Comparison of ENCODE assay signal across 1 cellular context in genomic region chr12:111405149-111405855, GRCh38.
TF ChIP-seq lines count a peak whose summit lies in the region.

No MANE protein-coding gene starts in this region.

TF ChIP-seq in K562, 482 proteins besides CTCF, POLR2A, EP300 and RAD21 (continued from another document and continues in another):
- TF ChIP-seq, protein P1, sequence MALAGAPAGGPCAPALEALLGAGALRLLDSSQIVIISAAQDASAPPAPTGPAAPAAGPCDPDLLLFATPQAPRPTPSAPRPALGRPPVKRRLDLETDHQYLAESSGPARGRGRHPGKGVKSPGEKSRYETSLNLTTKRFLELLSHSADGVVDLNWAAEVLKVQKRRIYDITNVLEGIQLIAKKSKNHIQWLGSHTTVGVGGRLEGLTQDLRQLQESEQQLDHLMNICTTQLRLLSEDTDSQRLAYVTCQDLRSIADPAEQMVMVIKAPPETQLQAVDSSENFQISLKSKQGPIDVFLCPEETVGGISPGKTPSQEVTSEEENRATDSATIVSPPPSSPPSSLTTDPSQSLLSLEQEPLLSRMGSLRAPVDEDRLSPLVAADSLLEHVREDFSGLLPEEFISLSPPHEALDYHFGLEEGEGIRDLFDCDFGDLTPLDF (CRISPR knock-in tag; IDR thresholded peaks at IDR 0.05), result peak; percentile 87; the same call in 1 of the 2 replicates
- peak; percentile 94 for TF ChIP-seq GATAD2B (IDR thresholded peaks at IDR 0.05; ENCODE audit: borderline replicate concordance)
- TF ChIP-seq ZNF134 (CRISPR knock-in tag; conservative IDR thresholded peaks at IDR 0.05), result no peak
- peak; percentile 98 for TF ChIP-seq CEBPB (tag; IDR thresholded peaks at IDR 0.05)
- TF ChIP-seq SOX6 (IDR thresholded peaks at IDR 0.05), result peak; percentile 70
- TF ChIP-seq, protein P2, sequence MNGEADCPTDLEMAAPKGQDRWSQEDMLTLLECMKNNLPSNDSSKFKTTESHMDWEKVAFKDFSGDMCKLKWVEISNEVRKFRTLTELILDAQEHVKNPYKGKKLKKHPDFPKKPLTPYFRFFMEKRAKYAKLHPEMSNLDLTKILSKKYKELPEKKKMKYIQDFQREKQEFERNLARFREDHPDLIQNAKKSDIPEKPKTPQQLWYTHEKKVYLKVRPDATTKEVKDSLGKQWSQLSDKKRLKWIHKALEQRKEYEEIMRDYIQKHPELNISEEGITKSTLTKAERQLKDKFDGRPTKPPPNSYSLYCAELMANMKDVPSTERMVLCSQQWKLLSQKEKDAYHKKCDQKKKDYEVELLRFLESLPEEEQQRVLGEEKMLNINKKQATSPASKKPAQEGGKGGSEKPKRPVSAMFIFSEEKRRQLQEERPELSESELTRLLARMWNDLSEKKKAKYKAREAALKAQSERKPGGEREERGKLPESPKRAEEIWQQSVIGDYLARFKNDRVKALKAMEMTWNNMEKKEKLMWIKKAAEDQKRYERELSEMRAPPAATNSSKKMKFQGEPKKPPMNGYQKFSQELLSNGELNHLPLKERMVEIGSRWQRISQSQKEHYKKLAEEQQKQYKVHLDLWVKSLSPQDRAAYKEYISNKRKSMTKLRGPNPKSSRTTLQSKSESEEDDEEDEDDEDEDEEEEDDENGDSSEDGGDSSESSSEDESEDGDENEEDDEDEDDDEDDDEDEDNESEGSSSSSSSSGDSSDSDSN (IDR thresholded peaks at IDR 0.05; ENCODE audit: borderline replicate concordance in 1 of 2, low read depth in 2 of 2, low read length in 2 of 2), result peak in 1 of 2 experiments; percentile 3; a peak in 1 of 4 replicates
- peak; percentile 77 for TF ChIP-seq CREM (IDR thresholded peaks at IDR 0.05; ENCODE audit: low read depth)
- peak; percentile 67; the same call in 1 of the 2 replicates for TF ChIP-seq NBN (IDR thresholded peaks at IDR 0.05; ENCODE audit: low read depth)
- peak; percentile 63; the same call in 1 of the 2 replicates for TF ChIP-seq KLF16 (IDR thresholded peaks at IDR 0.05)
- TF ChIP-seq, protein P3, sequence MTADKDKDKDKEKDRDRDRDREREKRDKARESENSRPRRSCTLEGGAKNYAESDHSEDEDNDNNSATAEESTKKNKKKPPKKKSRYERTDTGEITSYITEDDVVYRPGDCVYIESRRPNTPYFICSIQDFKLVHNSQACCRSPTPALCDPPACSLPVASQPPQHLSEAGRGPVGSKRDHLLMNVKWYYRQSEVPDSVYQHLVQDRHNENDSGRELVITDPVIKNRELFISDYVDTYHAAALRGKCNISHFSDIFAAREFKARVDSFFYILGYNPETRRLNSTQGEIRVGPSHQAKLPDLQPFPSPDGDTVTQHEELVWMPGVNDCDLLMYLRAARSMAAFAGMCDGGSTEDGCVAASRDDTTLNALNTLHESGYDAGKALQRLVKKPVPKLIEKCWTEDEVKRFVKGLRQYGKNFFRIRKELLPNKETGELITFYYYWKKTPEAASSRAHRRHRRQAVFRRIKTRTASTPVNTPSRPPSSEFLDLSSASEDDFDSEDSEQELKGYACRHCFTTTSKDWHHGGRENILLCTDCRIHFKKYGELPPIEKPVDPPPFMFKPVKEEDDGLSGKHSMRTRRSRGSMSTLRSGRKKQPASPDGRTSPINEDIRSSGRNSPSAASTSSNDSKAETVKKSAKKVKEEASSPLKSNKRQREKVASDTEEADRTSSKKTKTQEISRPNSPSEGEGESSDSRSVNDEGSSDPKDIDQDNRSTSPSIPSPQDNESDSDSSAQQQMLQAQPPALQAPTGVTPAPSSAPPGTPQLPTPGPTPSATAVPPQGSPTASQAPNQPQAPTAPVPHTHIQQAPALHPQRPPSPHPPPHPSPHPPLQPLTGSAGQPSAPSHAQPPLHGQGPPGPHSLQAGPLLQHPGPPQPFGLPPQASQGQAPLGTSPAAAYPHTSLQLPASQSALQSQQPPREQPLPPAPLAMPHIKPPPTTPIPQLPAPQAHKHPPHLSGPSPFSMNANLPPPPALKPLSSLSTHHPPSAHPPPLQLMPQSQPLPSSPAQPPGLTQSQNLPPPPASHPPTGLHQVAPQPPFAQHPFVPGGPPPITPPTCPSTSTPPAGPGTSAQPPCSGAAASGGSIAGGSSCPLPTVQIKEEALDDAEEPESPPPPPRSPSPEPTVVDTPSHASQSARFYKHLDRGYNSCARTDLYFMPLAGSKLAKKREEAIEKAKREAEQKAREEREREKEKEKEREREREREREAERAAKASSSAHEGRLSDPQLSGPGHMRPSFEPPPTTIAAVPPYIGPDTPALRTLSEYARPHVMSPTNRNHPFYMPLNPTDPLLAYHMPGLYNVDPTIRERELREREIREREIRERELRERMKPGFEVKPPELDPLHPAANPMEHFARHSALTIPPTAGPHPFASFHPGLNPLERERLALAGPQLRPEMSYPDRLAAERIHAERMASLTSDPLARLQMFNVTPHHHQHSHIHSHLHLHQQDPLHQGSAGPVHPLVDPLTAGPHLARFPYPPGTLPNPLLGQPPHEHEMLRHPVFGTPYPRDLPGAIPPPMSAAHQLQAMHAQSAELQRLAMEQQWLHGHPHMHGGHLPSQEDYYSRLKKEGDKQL (CRISPR knock-in tag; IDR thresholded peaks at IDR 0.05; ENCODE audit: borderline replicate concordance), result no peak
- no peak for TF ChIP-seq ZNF274 (IDR thresholded peaks at IDR 0.05; ENCODE audit: borderline replicate concordance, low read depth, low read length)
- no peak for TF ChIP-seq MCM2 (IDR thresholded peaks at IDR 0.05; ENCODE audit: low read depth)
- TF ChIP-seq, protein P4, sequence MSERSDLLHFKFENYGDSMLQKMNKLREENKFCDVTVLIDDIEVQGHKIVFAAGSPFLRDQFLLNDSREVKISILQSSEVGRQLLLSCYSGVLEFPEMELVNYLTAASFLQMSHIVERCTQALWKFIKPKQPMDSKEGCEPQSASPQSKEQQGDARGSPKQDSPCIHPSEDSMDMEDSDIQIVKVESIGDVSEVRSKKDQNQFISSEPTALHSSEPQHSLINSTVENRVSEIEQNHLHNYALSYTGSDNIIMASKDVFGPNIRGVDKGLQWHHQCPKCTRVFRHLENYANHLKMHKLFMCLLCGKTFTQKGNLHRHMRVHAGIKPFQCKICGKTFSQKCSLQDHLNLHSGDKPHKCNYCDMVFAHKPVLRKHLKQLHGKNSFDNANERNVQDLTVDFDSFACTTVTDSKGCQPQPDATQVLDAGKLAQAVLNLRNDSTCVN (CRISPR knock-in tag; IDR thresholded peaks at IDR 0.05), result 0 out of 2 replicates have a peak, but pooled peaks have one; percentile 43
- no peak for TF ChIP-seq HNRNPK (IDR thresholded peaks at IDR 0.05; ENCODE audit: low read depth, low read length, poor library complexity, severe bottlenecking)
- TF ChIP-seq, protein P5, sequence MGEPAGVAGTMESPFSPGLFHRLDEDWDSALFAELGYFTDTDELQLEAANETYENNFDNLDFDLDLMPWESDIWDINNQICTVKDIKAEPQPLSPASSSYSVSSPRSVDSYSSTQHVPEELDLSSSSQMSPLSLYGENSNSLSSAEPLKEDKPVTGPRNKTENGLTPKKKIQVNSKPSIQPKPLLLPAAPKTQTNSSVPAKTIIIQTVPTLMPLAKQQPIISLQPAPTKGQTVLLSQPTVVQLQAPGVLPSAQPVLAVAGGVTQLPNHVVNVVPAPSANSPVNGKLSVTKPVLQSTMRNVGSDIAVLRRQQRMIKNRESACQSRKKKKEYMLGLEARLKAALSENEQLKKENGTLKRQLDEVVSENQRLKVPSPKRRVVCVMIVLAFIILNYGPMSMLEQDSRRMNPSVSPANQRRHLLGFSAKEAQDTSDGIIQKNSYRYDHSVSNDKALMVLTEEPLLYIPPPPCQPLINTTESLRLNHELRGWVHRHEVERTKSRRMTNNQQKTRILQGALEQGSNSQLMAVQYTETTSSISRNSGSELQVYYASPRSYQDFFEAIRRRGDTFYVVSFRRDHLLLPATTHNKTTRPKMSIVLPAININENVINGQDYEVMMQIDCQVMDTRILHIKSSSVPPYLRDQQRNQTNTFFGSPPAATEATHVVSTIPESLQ (CRISPR knock-in tag; IDR thresholded peaks at IDR 0.05), result no peak
- TF ChIP-seq BCOR (IDR thresholded peaks at IDR 0.05), result no peak
- TF ChIP-seq CC2D1A (IDR thresholded peaks at IDR 0.05), result no peak
- no peak for TF ChIP-seq MAFG (tag; conservative IDR thresholded peaks at IDR 0.05)
- TF ChIP-seq MCM7 (IDR thresholded peaks at IDR 0.05), result no peak
- peak; percentile 12 for TF ChIP-seq TAF1 (IDR thresholded peaks at IDR 0.05; ENCODE audit: control insufficient read depth, extremely low read depth, insufficient read depth, low read length, severe bottlenecking)
- TF ChIP-seq, protein P6, sequence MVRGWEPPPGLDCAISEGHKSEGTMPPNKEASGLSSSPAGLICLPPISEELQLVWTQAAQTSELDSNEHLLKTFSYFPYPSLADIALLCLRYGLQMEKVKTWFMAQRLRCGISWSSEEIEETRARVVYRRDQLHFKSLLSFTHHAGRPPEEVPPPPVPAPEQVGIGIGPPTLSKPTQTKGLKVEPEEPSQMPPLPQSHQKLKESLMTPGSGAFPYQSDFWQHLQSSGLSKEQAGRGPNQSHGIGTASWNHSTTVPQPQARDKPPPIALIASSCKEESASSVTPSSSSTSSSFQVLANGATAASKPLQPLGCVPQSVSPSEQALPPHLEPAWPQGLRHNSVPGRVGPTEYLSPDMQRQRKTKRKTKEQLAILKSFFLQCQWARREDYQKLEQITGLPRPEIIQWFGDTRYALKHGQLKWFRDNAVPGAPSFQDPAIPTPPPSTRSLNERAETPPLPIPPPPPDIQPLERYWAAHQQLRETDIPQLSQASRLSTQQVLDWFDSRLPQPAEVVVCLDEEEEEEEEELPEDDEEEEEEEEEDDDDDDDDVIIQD (CRISPR knock-in tag; IDR thresholded peaks at IDR 0.05), result no peak
- TF ChIP-seq TCF3 (CRISPR knock-in tag; IDR thresholded peaks at IDR 0.05), result peak; percentile 88
- no peak for TF ChIP-seq ZNF561 (CRISPR knock-in tag; conservative IDR thresholded peaks at IDR 0.05)
- TF ChIP-seq TCF7L2 (IDR thresholded peaks at IDR 0.05; ENCODE audit: low read depth, low read length), result no peak
- no peak for TF ChIP-seq KDM2B (CRISPR knock-in tag; IDR thresholded peaks at IDR 0.05)
- no peak for TF ChIP-seq ZNF253 (CRISPR knock-in tag; conservative IDR thresholded peaks at IDR 0.05)
- no peak for TF ChIP-seq TGIF2 (CRISPR knock-in tag; IDR thresholded peaks at IDR 0.05)
- TF ChIP-seq ZNF384 (IDR thresholded peaks at IDR 0.05; ENCODE audit: low read depth, low read length), result peak; percentile 50; the same call in 1 of the 2 replicates
- no peak for TF ChIP-seq ZNF232 (CRISPR knock-in tag; IDR thresholded peaks at IDR 0.05)
- peak; percentile 76 for TF ChIP-seq TAL1 (IDR thresholded peaks at IDR 0.05)
- peak; percentile 98 for TF ChIP-seq HMGN3 (IDR thresholded peaks at IDR 0.05; ENCODE audit: borderline replicate concordance, extremely low read depth, insufficient read length, low read depth, low read length)
- peak; percentile 81 to 85 for TF ChIP-seq NRF1 (conservative IDR thresholded peaks at IDR 0.05 in 1 of 2, IDR thresholded peaks at IDR 0.05 in 1 of 2)
- TF ChIP-seq TBL1XR1 (IDR thresholded peaks at IDR 0.05; ENCODE audit: low read length in 2 of 2), result peak; percentile 31 to 69; a peak in 2 of 4 replicates
- peak; percentile 67; the same call in 1 of the 2 replicates for TF ChIP-seq REST (CRISPR knock-in tag; IDR thresholded peaks at IDR 0.05; ENCODE audit: low read depth)
- TF ChIP-seq KAT2B (IDR thresholded peaks at IDR 0.05; ENCODE audit: low read depth, low read length), result no peak
- no peak for TF ChIP-seq ZNF263 (CRISPR knock-in tag; IDR thresholded peaks at IDR 0.05; ENCODE audit: borderline replicate concordance)
- TF ChIP-seq, protein P7, sequence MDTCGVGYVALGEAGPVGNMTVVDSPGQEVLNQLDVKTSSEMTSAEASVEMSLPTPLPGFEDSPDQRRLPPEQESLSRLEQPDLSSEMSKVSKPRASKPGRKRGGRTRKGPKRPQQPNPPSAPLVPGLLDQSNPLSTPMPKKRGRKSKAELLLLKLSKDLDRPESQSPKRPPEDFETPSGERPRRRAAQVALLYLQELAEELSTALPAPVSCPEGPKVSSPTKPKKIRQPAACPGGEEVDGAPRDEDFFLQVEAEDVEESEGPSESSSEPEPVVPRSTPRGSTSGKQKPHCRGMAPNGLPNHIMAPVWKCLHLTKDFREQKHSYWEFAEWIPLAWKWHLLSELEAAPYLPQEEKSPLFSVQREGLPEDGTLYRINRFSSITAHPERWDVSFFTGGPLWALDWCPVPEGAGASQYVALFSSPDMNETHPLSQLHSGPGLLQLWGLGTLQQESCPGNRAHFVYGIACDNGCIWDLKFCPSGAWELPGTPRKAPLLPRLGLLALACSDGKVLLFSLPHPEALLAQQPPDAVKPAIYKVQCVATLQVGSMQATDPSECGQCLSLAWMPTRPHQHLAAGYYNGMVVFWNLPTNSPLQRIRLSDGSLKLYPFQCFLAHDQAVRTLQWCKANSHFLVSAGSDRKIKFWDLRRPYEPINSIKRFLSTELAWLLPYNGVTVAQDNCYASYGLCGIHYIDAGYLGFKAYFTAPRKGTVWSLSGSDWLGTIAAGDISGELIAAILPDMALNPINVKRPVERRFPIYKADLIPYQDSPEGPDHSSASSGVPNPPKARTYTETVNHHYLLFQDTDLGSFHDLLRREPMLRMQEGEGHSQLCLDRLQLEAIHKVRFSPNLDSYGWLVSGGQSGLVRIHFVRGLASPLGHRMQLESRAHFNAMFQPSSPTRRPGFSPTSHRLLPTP (IDR thresholded peaks at IDR 0.05; ENCODE audit: borderline replicate concordance, extremely low read depth, insufficient read length), result no peak
- TF ChIP-seq CBFA2T3 (IDR thresholded peaks at IDR 0.05), result peak; percentile 81
- peak in 1 of 2 experiments; percentile 74; a peak in 3 of 4 replicates for TF ChIP-seq KDM1A (IDR thresholded peaks at IDR 0.05)
- TF ChIP-seq MYNN (IDR thresholded peaks at IDR 0.05), result peak; percentile 86; the same call in 1 of the 2 replicates
- no peak for TF ChIP-seq MYNN (CRISPR knock-in tag; IDR thresholded peaks at IDR 0.05)
- TF ChIP-seq HDAC2 (IDR thresholded peaks at IDR 0.05), result peak; percentile 54; the same call in 1 of the 2 replicates
